22 cellular contexts compared by ENCODE assay signal in genomic region chr1:51210676-51211075, GRCh38.
"Had no signal": no experiment of that assay in that cellular context is flagged by ENCODE, and none has a peak within 500 bp of the region (broad histone marks: within the 10 kb centered on the region; RNA-seq: fewer than 3 reads in every experiment).

No MANE protein-coding gene starts in this region.

- H3K9me3 ChIP-seq: SJSA1 had no signal

- DNase-seq: IMR-90, Kasumi-1, MM.1S, NCI-H1092 treated with DMSO at 0.1 percent for 48 hours, NCI-H1436, NCI-H187, NCI-H2029, NCI-H2081 treated with DMSO at 0.1 percent for 48 hours, NCI-H2171, NCI-H226, NCI-H446, NCI-H510A, NCI-H524 treated with DMSO at 0.1 percent for 48 hours, NCI-H69, NCI-H774, Right ventricle myocardium superior, RPMI8226, SIG-M5 had no signal

- H3K27ac ChIP-seq: KMS-11, SJSA1, SK-N-MC had no signal

- H3K9ac ChIP-seq: KMS-11 had no signal

- FAIRE-seq: RCC 7860 had no signal

- H3K4me2 ChIP-seq: KMS-11 had no signal

- H3K27me3 ChIP-seq: SJSA1 had no signal

- H3K36me3 ChIP-seq: SJSA1 had no signal

- H3K4me3 ChIP-seq: SJSA1, SK-N-MC had no signal
